Comparison of ENCODE assay signal across 9 cellular contexts in the genomic region with DNA sequence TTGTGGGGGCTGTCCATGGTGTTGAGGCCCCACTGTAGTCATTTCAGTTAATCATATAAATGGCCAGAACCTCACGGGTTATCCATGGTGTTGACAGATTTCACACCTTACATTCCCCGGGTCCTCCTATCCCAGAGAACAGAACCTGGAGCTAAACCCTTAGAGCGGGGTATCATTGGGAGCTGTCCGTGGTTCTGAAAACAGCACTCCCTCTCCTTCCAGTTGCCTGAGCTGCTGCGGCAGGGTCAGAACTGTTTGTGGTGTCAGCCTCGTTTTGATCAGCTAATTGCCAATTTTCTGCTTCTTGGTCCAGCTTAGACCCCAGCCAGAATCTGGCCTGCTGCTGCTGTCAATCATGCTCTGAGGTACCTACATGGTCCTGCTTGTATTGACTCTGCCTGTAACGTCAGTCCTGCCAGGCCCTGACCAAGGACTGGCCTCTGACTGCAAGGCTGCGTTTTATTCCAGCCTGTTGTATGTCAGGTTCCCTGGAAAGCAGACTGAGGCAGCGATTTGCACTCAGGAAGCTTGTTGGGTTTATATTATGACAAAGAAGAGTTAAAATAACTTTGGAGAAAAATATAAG.
DNase-seq lines count a peak whose midpoint lies in the region; ATAC-seq lines count a peak whose summit lies in the region.
"Had no signal": no experiment of that assay in that cellular context is flagged by ENCODE, and none has a peak within 500 bp of the region (broad histone marks: within the 10 kb centered on the region; RNA-seq: fewer than 3 reads in every experiment).

No MANE protein-coding gene starts in this region.

- ATAC-seq in GM21367 (IDR thresholded peaks at IDR 0.05; ENCODE audit: unreplicated experiment), result no peak
- no peak for ATAC-seq in HG02852 (IDR thresholded peaks at IDR 0.05; ENCODE audit: unreplicated experiment)
- ATAC-seq: left colon had no signal

- DNase-seq in activated naive CD4-positive, alpha-beta T cell treated with Interleukin-2 at 50 U/mL for 16 hours, result peak; percentile 2
- DNase-seq in activated naive CD4-positive, alpha-beta T cell treated with anti-CD3 and anti-CD28 coated beads, Interleukin-2, amount 50 U/mL, for 16 hours, result no peak
- DNase-seq in RPMI8226 (peak; percentile 42), fibroblast of peridontal ligament (ENCODE audit: extremely low read depth) (peak; percentile 30), NCI-H1105 (lab: John Stamatoyannopoulos, UW) (no peak)
- peak; percentile 2 to 11 for DNase-seq in stimulated activated CD4-positive, alpha-beta T cell treated with anti-CD3 and anti-CD28 coated beads, Interleukin-2, amount 100 ng/mL, for 48 hours

Comparison
In these comparisons a context has a peak if more than half of its experiments do, and no peak if none do; other contexts are left out.
1. DNase-seq: peak in activated naive CD4-positive, alpha-beta T cell treated with Interleukin-2 at 50 U/mL for 16 hours (single experiment), RPMI8226 (single experiment), fibroblast of peridontal ligament (single experiment) and stimulated activated CD4-positive, alpha-beta T cell treated with anti-CD3 and anti-CD28 coated beads, Interleukin-2, amount 100 ng/mL, for 48 hours (2 of 2); none in activated naive CD4-positive, alpha-beta T cell treated with anti-CD3 and anti-CD28 coated beads, Interleukin-2, amount 50 U/mL, for 16 hours (single experiment) and NCI-H1105 (single experiment).